Comparison of ENCODE assay signal across 8 cellular contexts in genomic region chr20:34719242-34720017, GRCh38. TPM values are rescaled to one million over a fixed set of nuclear protein-coding genes. Genes with fewer than 3 reads are reported as not detected.
DNase-seq lines count a peak whose midpoint lies in the region; ATAC-seq and TF ChIP-seq lines count a peak whose summit lies in the region.
"Not testable (repeated sequence)": the region's sequence is repeated elsewhere in the genome, so short reads cannot be mapped to it uniquely, and the experiment has no call there.

No MANE protein-coding gene starts in this region.

- DNase-seq in GM13976 (ENCODE audit: low spot score) = peak; percentile 69
- not testable (repeated sequence) for DNase-seq in activated CD8-positive, alpha-beta T cell treated with anti-CD3 and anti-CD28 coated beads, Interleukin-2, amount 10 ng/mL, durations not matched to agents 7 days and 5 days; stimulated activated naive B cell treated with anti-CD40 and anti-IgM and Interleukin-4, amounts not matched to agents 10 μg/mL and 1 μg/mL and 100 μg/mL, for 72 hours

- POLR2A ChIA-PET in activated CD8-positive, alpha-beta T cell treated with anti-CD3 and anti-CD28 coated beads, Interleukin-2, amount 10 ng/mL, durations not matched to agents 7 days and 5 days (lab: Charles Lee) = interaction anchor here (0.7 kb wide), 1 partner anchor 17 kb away, joined by 3 read pairs; no protein-coding TSS in a partner anchor

- not testable (repeated sequence) for H3K27ac Mint-ChIP-seq in activated CD8-positive, alpha-beta T cell treated with anti-CD3 and anti-CD28 coated beads, Interleukin-2, amount 10 ng/mL, durations not matched to agents 7 days and 5 days; stimulated activated naive B cell treated with anti-CD40 and anti-IgM and Interleukin-4, amounts not matched to agents 10 μg/mL and 1 μg/mL and 100 μg/mL, for 72 hours

- in situ Hi-C loops in GM13976 (cut with MboI; ENCODE audit: low sequenced_read_pairs, unreplicated experiment) = not testable (repeated sequence)

- TF ChIP-seq CTCF in GM13976 (IDR thresholded peaks at IDR 0.05; ENCODE audit: borderline replicate concordance, control extremely low read depth, extremely low read depth, insufficient read depth, missing control alignments) = not testable (repeated sequence)

- not testable (repeated sequence) for H3K4me3 Mint-ChIP-seq in activated CD8-positive, alpha-beta T cell treated with anti-CD3 and anti-CD28 coated beads, Interleukin-2, amount 10 ng/mL, durations not matched to agents 7 days and 5 days; stimulated activated naive B cell treated with anti-CD40 and anti-IgM and Interleukin-4, amounts not matched to agents 10 μg/mL and 1 μg/mL and 100 μg/mL, for 72 hours

- CTCF ChIA-PET in activated CD8-positive, alpha-beta T cell treated with anti-CD3 and anti-CD28 coated beads, Interleukin-2, amount 10 ng/mL, durations not matched to agents 7 days and 5 days (lab: Charles Lee) = interaction anchor here (0.7 to 3.2 kb wide), 5 partner anchors 11 to 501 kb away, joined by 5 to 18 read pairs (median 9); no protein-coding TSS in a partner anchor

- peak; percentile 78 for ATAC-seq in GM19023 (IDR thresholded peaks at IDR 0.05; ENCODE audit: unreplicated experiment)
- ATAC-seq in GM21367 (IDR thresholded peaks at IDR 0.05; ENCODE audit: unreplicated experiment) = peak; percentile 67
- peak; percentile 91 for ATAC-seq in HG02642 (IDR thresholded peaks at IDR 0.05; ENCODE audit: poor library complexity, unreplicated experiment)
- peak; percentile 88 for ATAC-seq in HG03095 (IDR thresholded peaks at IDR 0.05; ENCODE audit: unreplicated experiment)
- peak; percentile 79 for ATAC-seq in HG03521 (IDR thresholded peaks at IDR 0.05; ENCODE audit: unreplicated experiment)
- peak; percentile 27 for ATAC-seq in activated CD8-positive, alpha-beta T cell treated with anti-CD3 and anti-CD28 coated beads, Interleukin-2, amount 10 ng/mL, durations not matched to agents 7 days and 5 days
- ATAC-seq in stimulated activated naive B cell treated with anti-CD40 and anti-IgM and Interleukin-4, amounts not matched to agents 10 μg/mL and 1 μg/mL and 100 μg/mL, for 72 hours (replicated peaks) = peak; percentile 92 to 96

- peaks cover 20% of the 10 kb centered on the region for H3K36me3 Mint-ChIP-seq in activated CD8-positive, alpha-beta T cell treated with anti-CD3 and anti-CD28 coated beads, Interleukin-2, amount 10 ng/mL, durations not matched to agents 7 days and 5 days (ENCODE audit: low read depth)
- H3K36me3 Mint-ChIP-seq in stimulated activated naive B cell treated with anti-CD40 and anti-IgM and Interleukin-4, amounts not matched to agents 10 μg/mL and 1 μg/mL and 100 μg/mL, for 72 hours = peaks cover 17 to 29% of the 10 kb centered on the region in 2 donors

- not testable (repeated sequence) for H3K27me3 Mint-ChIP-seq in activated CD8-positive, alpha-beta T cell treated with anti-CD3 and anti-CD28 coated beads, Interleukin-2, amount 10 ng/mL, durations not matched to agents 7 days and 5 days (ENCODE audit: low read depth); stimulated activated naive B cell treated with anti-CD40 and anti-IgM and Interleukin-4, amounts not matched to agents 10 μg/mL and 1 μg/mL and 100 μg/mL, for 72 hours

- H3K9me3 Mint-ChIP-seq in activated CD8-positive, alpha-beta T cell treated with anti-CD3 and anti-CD28 coated beads, Interleukin-2, amount 10 ng/mL, durations not matched to agents 7 days and 5 days (ENCODE audit: insufficient read depth); stimulated activated naive B cell treated with anti-CD40 and anti-IgM and Interleukin-4, amounts not matched to agents 10 μg/mL and 1 μg/mL and 100 μg/mL, for 72 hours: not testable (repeated sequence)

- H3K4me1 Mint-ChIP-seq in activated CD8-positive, alpha-beta T cell treated with anti-CD3 and anti-CD28 coated beads, Interleukin-2, amount 10 ng/mL, durations not matched to agents 7 days and 5 days (ENCODE audit: low read depth) = peaks cover 11% of the 10 kb centered on the region
- peaks cover 3 to 12% of the 10 kb centered on the region in 2 donors for H3K4me1 Mint-ChIP-seq in stimulated activated naive B cell treated with anti-CD40 and anti-IgM and Interleukin-4, amounts not matched to agents 10 μg/mL and 1 μg/mL and 100 μg/mL, for 72 hours

RNA-seq across cellular contexts. Expression of gene TP53INP2, which starts 15.3 kb away (rescaled TPM):
- 1 to 10 TPM; 2.0 to 2.1 TPM for total RNA-seq in activated CD8-positive, alpha-beta T cell treated with anti-CD3 and anti-CD28 coated beads, Interleukin-2, amount 10 ng/mL, durations not matched to agents 7 days and 5 days

RNA-seq across cellular contexts. Expression of gene PIGU, which starts 42.5 kb away (rescaled TPM):
- 10 to 100 TPM; 19.1 to 21.2 TPM for total RNA-seq in activated CD8-positive, alpha-beta T cell treated with anti-CD3 and anti-CD28 coated beads, Interleukin-2, amount 10 ng/mL, durations not matched to agents 7 days and 5 days

Comparison
In these comparisons a context has a peak if more than half of its experiments do, and no peak if none do; other contexts are left out.
1. ATAC-seq: peak in every context shown above with its lines; median percentile 94 in stimulated activated naive B cell treated with anti-CD40 and anti-IgM and Interleukin-4, amounts not matched to agents 10 μg/mL and 1 μg/mL and 100 μg/mL, for 72 hours; 91 in HG02642; 88 in HG03095; 79 in HG03521; 78 in GM19023; 67 in GM21367; 27 in activated CD8-positive, alpha-beta T cell treated with anti-CD3 and anti-CD28 coated beads, Interleukin-2, amount 10 ng/mL, durations not matched to agents 7 days and 5 days.